ENCODE assay signal across 1 cellular context in genomic region chr1:77509898-77510297, GRCh38.
TF ChIP-seq lines count a peak whose summit lies in the region.

No MANE protein-coding gene starts in this region.

TF ChIP-seq in SK-N-SH, 30 proteins besides CTCF, POLR2A, EP300 and RAD21 (continued from another document):
- TF ChIP-seq REST (IDR thresholded peaks at IDR 0.05; ENCODE audit: low read depth, low read length) (no peak), IRF3 (IDR thresholded peaks at IDR 0.05; ENCODE audit: low read depth, low read length) (no peak), TEAD4 (IDR thresholded peaks at IDR 0.05; ENCODE audit: borderline replicate concordance, insufficient read depth) (no peak)
